ENCODE assay signal across 1 cellular context in the genomic region with DNA sequence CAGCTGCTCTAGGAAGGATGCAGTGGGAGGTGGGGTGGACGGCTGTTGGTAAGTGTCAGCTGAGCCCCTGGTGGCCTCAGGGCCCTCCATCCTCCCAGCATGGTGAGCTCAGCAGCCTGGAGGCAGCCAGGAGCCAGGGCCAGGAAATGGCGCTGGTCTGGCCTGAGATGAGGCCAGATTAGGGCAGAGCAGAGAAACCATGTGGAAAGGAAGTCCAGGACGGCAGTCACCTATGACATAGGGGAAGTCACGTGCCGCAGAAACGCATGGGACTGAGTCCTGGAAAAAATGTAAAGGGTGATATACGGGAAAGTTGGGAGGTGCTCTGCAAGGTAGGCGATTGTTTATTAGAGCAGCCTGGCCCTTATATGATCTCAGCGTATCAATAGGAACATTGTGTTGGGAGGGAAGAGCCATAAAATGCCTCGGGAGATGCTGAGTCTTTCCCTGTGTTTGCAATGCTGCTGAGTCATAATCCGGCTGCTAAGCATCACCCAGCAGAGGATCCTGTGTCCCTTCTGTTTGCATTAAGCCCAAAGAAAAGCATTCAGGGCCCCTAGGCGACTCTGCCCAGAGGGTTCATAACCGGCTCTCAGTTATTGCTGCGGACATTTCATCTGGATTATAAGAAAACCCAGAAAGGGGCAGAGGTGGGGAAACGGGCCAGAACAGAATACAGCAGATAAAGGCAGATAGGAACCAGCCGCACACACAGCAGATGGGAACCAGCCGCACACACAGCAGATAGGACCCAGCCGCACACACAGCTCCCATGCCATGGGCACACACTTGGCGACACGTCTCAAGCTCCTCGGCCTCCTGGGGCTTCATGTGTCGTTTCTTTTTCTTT.
A peak's percentile ranks its signal among the peaks of the same experiment; 100 is the strongest.
TF ChIP-seq lines count a peak whose summit lies in the region.

No MANE protein-coding gene starts in this region.

TF ChIP-seq in HepG2, 621 proteins besides CTCF, POLR2A, EP300 and RAD21 (continued from another document and continues in another):
- TF ChIP-seq, protein P1, sequence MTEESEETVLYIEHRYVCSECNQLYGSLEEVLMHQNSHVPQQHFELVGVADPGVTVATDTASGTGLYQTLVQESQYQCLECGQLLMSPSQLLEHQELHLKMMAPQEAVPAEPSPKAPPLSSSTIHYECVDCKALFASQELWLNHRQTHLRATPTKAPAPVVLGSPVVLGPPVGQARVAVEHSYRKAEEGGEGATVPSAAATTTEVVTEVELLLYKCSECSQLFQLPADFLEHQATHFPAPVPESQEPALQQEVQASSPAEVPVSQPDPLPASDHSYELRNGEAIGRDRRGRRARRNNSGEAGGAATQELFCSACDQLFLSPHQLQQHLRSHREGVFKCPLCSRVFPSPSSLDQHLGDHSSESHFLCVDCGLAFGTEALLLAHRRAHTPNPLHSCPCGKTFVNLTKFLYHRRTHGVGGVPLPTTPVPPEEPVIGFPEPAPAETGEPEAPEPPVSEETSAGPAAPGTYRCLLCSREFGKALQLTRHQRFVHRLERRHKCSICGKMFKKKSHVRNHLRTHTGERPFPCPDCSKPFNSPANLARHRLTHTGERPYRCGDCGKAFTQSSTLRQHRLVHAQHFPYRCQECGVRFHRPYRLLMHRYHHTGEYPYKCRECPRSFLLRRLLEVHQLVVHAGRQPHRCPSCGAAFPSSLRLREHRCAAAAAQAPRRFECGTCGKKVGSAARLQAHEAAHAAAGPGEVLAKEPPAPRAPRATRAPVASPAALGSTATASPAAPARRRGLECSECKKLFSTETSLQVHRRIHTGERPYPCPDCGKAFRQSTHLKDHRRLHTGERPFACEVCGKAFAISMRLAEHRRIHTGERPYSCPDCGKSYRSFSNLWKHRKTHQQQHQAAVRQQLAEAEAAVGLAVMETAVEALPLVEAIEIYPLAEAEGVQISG (CRISPR knock-in tag; IDR thresholded peaks at IDR 0.05): peak; percentile 16; the same call in 1 of the 2 replicates
- no peak for TF ChIP-seq ZNF235 (CRISPR knock-in tag; IDR thresholded peaks at IDR 0.05; ENCODE audit: borderline replicate concordance)
- no peak for TF ChIP-seq NCOA2 (CRISPR knock-in tag; IDR thresholded peaks at IDR 0.05)
- TF ChIP-seq, protein P2, sequence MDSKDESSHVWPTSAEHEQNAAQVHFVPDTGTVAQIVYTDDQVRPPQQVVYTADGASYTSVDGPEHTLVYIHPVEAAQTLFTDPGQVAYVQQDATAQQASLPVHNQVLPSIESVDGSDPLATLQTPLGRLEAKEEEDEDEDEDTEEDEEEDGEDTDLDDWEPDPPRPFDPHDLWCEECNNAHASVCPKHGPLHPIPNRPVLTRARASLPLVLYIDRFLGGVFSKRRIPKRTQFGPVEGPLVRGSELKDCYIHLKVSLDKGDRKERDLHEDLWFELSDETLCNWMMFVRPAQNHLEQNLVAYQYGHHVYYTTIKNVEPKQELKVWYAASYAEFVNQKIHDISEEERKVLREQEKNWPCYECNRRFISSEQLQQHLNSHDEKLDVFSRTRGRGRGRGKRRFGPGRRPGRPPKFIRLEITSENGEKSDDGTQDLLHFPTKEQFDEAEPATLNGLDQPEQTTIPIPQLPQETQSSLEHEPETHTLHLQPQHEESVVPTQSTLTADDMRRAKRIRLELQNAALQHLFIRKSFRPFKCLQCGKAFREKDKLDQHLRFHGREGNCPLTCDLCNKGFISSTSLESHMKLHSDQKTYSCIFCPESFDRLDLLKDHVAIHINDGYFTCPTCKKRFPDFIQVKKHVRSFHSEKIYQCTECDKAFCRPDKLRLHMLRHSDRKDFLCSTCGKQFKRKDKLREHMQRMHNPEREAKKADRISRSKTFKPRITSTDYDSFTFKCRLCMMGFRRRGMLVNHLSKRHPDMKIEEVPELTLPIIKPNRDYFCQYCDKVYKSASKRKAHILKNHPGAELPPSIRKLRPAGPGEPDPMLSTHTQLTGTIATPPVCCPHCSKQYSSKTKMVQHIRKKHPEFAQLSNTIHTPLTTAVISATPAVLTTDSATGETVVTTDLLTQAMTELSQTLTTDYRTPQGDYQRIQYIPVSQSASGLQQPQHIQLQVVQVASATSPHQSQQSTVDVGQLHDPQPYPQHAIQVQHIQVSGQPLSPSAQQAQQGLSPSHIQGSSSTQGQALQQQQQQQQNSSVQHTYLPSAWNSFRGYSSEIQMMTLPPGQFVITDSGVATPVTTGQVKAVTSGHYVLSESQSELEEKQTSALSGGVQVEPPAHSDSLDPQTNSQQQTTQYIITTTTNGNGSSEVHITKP (CRISPR knock-in tag; IDR thresholded peaks at IDR 0.05; ENCODE audit: low read depth): no peak
- TF ChIP-seq, protein P3, sequence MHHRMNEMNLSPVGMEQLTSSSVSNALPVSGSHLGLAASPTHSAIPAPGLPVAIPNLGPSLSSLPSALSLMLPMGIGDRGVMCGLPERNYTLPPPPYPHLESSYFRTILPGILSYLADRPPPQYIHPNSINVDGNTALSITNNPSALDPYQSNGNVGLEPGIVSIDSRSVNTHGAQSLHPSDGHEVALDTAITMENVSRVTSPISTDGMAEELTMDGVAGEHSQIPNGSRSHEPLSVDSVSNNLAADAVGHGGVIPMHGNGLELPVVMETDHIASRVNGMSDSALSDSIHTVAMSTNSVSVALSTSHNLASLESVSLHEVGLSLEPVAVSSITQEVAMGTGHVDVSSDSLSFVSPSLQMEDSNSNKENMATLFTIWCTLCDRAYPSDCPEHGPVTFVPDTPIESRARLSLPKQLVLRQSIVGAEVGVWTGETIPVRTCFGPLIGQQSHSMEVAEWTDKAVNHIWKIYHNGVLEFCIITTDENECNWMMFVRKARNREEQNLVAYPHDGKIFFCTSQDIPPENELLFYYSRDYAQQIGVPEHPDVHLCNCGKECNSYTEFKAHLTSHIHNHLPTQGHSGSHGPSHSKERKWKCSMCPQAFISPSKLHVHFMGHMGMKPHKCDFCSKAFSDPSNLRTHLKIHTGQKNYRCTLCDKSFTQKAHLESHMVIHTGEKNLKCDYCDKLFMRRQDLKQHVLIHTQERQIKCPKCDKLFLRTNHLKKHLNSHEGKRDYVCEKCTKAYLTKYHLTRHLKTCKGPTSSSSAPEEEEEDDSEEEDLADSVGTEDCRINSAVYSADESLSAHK (CRISPR knock-in tag; IDR thresholded peaks at IDR 0.05; ENCODE audit: borderline replicate concordance): no peak
- no peak for TF ChIP-seq ZFAT (CRISPR knock-in tag; conservative IDR thresholded peaks at IDR 0.05)
- no peak for TF ChIP-seq DNMT1 (CRISPR knock-in tag; IDR thresholded peaks at IDR 0.05)
- TF ChIP-seq HNF4A (CRISPR knock-in tag; IDR thresholded peaks at IDR 0.05): no peak
- TF ChIP-seq BHLHE40 (IDR thresholded peaks at IDR 0.05; ENCODE audit: low read length): peak; percentile 94
- peak; percentile 38; the same call in 1 of the 2 replicates for TF ChIP-seq ARNT2 (CRISPR knock-in tag; IDR thresholded peaks at IDR 0.05; ENCODE audit: low read depth)
- TF ChIP-seq, protein P4, sequence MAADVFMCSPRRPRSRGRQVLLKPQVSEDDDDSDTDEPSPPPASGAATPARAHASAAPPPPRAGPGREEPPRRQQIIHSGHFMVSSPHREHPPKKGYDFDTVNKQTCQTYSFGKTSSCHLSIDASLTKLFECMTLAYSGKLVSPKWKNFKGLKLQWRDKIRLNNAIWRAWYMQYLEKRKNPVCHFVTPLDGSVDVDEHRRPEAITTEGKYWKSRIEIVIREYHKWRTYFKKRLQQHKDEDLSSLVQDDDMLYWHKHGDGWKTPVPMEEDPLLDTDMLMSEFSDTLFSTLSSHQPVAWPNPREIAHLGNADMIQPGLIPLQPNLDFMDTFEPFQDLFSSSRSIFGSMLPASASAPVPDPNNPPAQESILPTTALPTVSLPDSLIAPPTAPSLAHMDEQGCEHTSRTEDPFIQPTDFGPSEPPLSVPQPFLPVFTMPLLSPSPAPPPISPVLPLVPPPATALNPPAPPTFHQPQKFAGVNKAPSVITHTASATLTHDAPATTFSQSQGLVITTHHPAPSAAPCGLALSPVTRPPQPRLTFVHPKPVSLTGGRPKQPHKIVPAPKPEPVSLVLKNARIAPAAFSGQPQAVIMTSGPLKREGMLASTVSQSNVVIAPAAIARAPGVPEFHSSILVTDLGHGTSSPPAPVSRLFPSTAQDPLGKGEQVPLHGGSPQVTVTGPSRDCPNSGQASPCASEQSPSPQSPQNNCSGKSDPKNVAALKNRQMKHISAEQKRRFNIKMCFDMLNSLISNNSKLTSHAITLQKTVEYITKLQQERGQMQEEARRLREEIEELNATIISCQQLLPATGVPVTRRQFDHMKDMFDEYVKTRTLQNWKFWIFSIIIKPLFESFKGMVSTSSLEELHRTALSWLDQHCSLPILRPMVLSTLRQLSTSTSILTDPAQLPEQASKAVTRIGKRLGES (CRISPR knock-in tag; IDR thresholded peaks at IDR 0.05; ENCODE audit: borderline replicate concordance): no peak
- TF ChIP-seq RAD51 (IDR thresholded peaks at IDR 0.05; ENCODE audit: borderline replicate concordance): 0 out of 2 replicates have a peak, but pooled peaks have one; percentile 42
- no peak for TF ChIP-seq GTF2F1 (IDR thresholded peaks at IDR 0.05; ENCODE audit: low read length)
- no peak for TF ChIP-seq BRD4 (CRISPR knock-in tag; IDR thresholded peaks at IDR 0.05)
- no peak for TF ChIP-seq AGO2 (optimal IDR thresholded peaks at IDR 0.05; ENCODE audit: low read depth, low read length)
- TF ChIP-seq, protein P5, sequence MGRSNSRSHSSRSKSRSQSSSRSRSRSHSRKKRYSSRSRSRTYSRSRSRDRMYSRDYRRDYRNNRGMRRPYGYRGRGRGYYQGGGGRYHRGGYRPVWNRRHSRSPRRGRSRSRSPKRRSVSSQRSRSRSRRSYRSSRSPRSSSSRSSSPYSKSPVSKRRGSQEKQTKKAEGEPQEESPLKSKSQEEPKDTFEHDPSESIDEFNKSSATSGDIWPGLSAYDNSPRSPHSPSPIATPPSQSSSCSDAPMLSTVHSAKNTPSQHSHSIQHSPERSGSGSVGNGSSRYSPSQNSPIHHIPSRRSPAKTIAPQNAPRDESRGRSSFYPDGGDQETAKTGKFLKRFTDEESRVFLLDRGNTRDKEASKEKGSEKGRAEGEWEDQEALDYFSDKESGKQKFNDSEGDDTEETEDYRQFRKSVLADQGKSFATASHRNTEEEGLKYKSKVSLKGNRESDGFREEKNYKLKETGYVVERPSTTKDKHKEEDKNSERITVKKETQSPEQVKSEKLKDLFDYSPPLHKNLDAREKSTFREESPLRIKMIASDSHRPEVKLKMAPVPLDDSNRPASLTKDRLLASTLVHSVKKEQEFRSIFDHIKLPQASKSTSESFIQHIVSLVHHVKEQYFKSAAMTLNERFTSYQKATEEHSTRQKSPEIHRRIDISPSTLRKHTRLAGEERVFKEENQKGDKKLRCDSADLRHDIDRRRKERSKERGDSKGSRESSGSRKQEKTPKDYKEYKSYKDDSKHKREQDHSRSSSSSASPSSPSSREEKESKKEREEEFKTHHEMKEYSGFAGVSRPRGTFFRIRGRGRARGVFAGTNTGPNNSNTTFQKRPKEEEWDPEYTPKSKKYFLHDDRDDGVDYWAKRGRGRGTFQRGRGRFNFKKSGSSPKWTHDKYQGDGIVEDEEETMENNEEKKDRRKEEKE (IDR thresholded peaks at IDR 0.05): no peak
- no peak for TF ChIP-seq ZNF747 (CRISPR knock-in tag; IDR thresholded peaks at IDR 0.05; ENCODE audit: borderline replicate concordance)
- TF ChIP-seq ZSCAN31 (CRISPR knock-in tag; IDR thresholded peaks at IDR 0.05; ENCODE audit: low read depth): no peak
- TF ChIP-seq HOXA9 (CRISPR knock-in tag; IDR thresholded peaks at IDR 0.05; ENCODE audit: borderline replicate concordance): no peak
- no peak for TF ChIP-seq FOXA1 (IDR thresholded peaks at IDR 0.05)
- peak; percentile 6; the same call in 1 of the 2 replicates for TF ChIP-seq FOXA1 (CRISPR knock-in tag; IDR thresholded peaks at IDR 0.05)
- no peak for TF ChIP-seq TAF15 (IDR thresholded peaks at IDR 0.05; ENCODE audit: low read depth, low read length, poor library complexity, severe bottlenecking)
- TF ChIP-seq ZNF879 (CRISPR knock-in tag; IDR thresholded peaks at IDR 0.05): no peak
- TF ChIP-seq, protein P6, sequence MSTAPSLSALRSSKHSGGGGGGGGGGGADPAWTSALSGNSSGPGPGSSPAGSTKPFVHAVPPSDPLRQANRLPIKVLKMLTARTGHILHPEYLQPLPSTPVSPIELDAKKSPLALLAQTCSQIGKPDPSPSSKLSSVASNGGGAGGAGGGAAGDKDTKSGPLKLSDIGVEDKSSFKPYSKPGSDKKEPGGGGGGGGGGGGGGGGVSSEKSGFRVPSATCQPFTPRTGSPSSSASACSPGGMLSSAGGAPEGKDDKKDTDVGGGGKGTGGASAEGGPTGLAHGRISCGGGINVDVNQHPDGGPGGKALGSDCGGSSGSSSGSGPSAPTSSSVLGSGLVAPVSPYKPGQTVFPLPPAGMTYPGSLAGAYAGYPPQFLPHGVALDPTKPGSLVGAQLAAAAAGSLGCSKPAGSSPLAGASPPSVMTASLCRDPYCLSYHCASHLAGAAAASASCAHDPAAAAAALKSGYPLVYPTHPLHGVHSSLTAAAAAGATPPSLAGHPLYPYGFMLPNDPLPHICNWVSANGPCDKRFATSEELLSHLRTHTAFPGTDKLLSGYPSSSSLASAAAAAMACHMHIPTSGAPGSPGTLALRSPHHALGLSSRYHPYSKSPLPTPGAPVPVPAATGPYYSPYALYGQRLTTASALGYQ (CRISPR knock-in tag; IDR thresholded peaks at IDR 0.05): no peak
- TF ChIP-seq CBX2 (IDR thresholded peaks at IDR 0.05; ENCODE audit: low read depth, low read length): no peak
- TF ChIP-seq CBX2 (CRISPR knock-in tag; IDR thresholded peaks at IDR 0.05; ENCODE audit: low read depth): no peak
- TF ChIP-seq ZNF619 (CRISPR knock-in tag; IDR thresholded peaks at IDR 0.05): no peak
- no peak for TF ChIP-seq AGO1 (IDR thresholded peaks at IDR 0.05; ENCODE audit: low read depth, low read length, poor library complexity, severe bottlenecking)
- TF ChIP-seq ZNF709 (CRISPR knock-in tag; IDR thresholded peaks at IDR 0.05): no peak
- TF ChIP-seq, protein P7, sequence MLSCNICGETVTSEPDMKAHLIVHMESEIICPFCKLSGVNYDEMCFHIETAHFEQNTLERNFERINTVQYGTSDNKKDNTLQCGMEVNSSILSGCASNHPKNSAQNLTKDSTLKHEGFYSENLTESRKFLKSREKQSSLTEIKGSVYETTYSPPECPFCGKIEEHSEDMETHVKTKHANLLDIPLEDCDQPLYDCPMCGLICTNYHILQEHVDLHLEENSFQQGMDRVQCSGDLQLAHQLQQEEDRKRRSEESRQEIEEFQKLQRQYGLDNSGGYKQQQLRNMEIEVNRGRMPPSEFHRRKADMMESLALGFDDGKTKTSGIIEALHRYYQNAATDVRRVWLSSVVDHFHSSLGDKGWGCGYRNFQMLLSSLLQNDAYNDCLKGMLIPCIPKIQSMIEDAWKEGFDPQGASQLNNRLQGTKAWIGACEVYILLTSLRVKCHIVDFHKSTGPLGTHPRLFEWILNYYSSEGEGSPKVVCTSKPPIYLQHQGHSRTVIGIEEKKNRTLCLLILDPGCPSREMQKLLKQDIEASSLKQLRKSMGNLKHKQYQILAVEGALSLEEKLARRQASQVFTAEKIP (CRISPR knock-in tag; IDR thresholded peaks at IDR 0.05; ENCODE audit: borderline replicate concordance): no peak
